ENCODE assay signal across 13 cellular contexts in the genomic region with DNA sequence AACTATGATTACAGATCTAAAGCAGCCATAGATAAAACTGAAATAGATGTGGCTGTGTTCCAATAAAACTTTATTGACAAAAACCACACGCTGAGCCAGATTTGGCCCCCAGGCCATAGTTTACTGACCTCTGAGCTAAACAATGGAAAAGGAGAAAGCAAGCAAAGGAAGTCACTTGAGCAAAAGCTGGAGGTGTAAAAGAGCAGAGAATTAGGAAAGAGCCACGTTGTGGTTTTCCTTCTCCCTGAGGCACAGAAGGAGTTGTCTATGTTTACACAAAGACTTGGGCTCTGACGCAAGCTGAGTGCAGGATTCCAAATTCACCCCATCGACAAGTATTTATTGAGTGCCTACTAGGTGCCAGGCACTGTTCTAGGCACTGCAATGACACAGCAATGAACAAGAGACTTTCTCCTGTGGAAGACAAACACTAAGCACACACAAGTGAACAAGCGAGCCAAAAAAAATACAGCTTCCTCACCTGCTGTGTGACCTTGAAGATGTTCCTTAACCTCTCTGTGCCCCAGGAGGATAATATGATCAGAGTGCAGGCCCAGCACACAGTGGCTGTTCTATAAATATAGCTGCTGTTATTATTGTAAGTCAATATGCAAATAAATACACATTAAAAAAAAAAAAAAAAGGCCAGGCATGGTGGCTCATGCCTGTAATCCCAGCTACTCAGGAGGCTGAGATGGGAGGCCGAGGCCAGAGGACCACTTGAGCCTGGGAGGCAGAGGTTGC.
DNase-seq lines count a peak whose midpoint lies in the region; ATAC-seq, FAIRE-seq and TF ChIP-seq lines count a peak whose summit lies in the region.
"Had no signal": no experiment of that assay in that cellular context is flagged by ENCODE, and none has a peak within 500 bp of the region (broad histone marks: within the 10 kb centered on the region; RNA-seq: fewer than 3 reads in every experiment).

No MANE protein-coding gene starts in this region.

- peaks cover 20% of the 10 kb centered on the region for H3K4me1 ChIP-seq in osteoblast (ENCODE audit: insufficient read depth, low read length)

- no peak overlapping the region for H3K4me3 ChIP-seq in bronchial epithelial cell (ENCODE audit: low read depth, low read length)
- H3K4me3 ChIP-seq in osteoblast (ENCODE audit: insufficient read depth, low read length), result no peak overlapping the region
- no peak overlapping the region for H3K4me3 ChIP-seq in H7 (ENCODE audit: insufficient read depth, low read depth, low read length)

- no peak overlapping the region for H2AFZ ChIP-seq in osteoblast (ENCODE audit: low read length)

- no peak for FAIRE-seq in bronchial epithelial cell (lab: Jason Lieb, UNC)

- TF ChIP-seq CTCF in bronchial epithelial cell (IDR thresholded peaks at IDR 0.05; ENCODE audit: insufficient read depth, low read length, severe bottlenecking) (no peak), osteoblast (IDR thresholded peaks at IDR 0.05; ENCODE audit: extremely low read depth, low read depth, low read length) (no peak)

- DNase-seq in ELF-1 (ENCODE audit: low read depth, low spot score) (peak; percentile 92), NCI-H69 (lab: John Stamatoyannopoulos, UW) (peak; percentile 9), bronchial epithelial cell (ENCODE audit: low read depth) (peak; percentile 94), osteoblast (ENCODE audit: insufficient read length, low spot score, missing footprints) (no peak), NCI-H2081 (lab: John Stamatoyannopoulos, UW) (no peak), H7 (no peak), NCI-H2171 treated with DMSO at 0.1 percent for 48 hours (lab: John Stamatoyannopoulos, UW) (no peak)
- DNase-seq: activated CD4-positive, alpha-beta T cell treated with anti-CD3 and anti-CD28 coated beads, Interleukin-2, amount 10 ng/mL, durations not matched to agents 24 days and 14 days; NCI-H1694 treated with DMSO at 0.1 percent for 48 hours had no signal

- no peak for ATAC-seq in GM18868 (IDR thresholded peaks at IDR 0.05; ENCODE audit: unreplicated experiment)
- ATAC-seq: natural killer cell treated with Interleukin-12 subunit alpha and Interleukin-12 subunit beta and Interleukin-15 and Interleukin-18, amount 100 ng/mL, for 72 hours; Right ventricle myocardium inferior; stimulated activated effector memory CD8-positive, alpha-beta T cell treated with anti-CD3 and anti-CD28 coated beads, Interleukin-12 subunit alpha, Interleukin-12 subunit beta, amount 100 ng/mL, for 72 hours had no signal

- no peaks in the 10 kb centered on the region for H3K27me3 ChIP-seq in bronchial epithelial cell (ENCODE audit: control insufficient read depth, insufficient read depth, low read length)
- no peaks in the 10 kb centered on the region for H3K27me3 ChIP-seq in osteoblast (ENCODE audit: insufficient read depth, low read length)
- no peaks in the 10 kb centered on the region for H3K27me3 ChIP-seq in H7 (ENCODE audit: control insufficient read depth, insufficient read depth, low read length)

- H4K20me1 ChIP-seq in osteoblast (ENCODE audit: insufficient read depth, low read length), result no peaks in the 10 kb centered on the region

- H3K4me2 ChIP-seq in osteoblast (ENCODE audit: insufficient read depth, low read length), result no peak overlapping the region

- H3K9me3 ChIP-seq in osteoblast (ENCODE audit: low read depth, low read length), result no peaks in the 10 kb centered on the region

- H3K27ac ChIP-seq in osteoblast (ENCODE audit: low read depth, low read length), result peak overlapping the region; percentile 34

- no peaks in the 10 kb centered on the region for H3K79me2 ChIP-seq in osteoblast (ENCODE audit: insufficient read depth, low read length)

- no peaks in the 10 kb centered on the region for H3K36me3 ChIP-seq in bronchial epithelial cell (ENCODE audit: control insufficient read depth, insufficient read depth, low read length)
- H3K36me3 ChIP-seq in osteoblast (ENCODE audit: insufficient read depth, low read length), result no peaks in the 10 kb centered on the region
- no peaks in the 10 kb centered on the region for H3K36me3 ChIP-seq in H7 (replicated peaks; ENCODE audit: control insufficient read depth, insufficient read depth, low read length)

Comparison
In these comparisons a context has a peak if more than half of its experiments do, and no peak if none do; other contexts are left out.
1. DNase-seq: peak in ELF-1 (single experiment), NCI-H69 (single experiment) and bronchial epithelial cell (single experiment); none in osteoblast (single experiment), NCI-H2081 (0 of 2), H7 (single experiment) and NCI-H2171 treated with DMSO at 0.1 percent for 48 hours (single experiment).